ENCODE assay signal across 15 cellular contexts in genomic region chr10:70432101-70432500, GRCh38. TPM values are rescaled to one million over a fixed set of nuclear protein-coding genes. Genes with fewer than 3 reads are reported as not detected.
DNase-seq lines count a peak whose midpoint lies in the region; ATAC-seq, FAIRE-seq and TF ChIP-seq lines count a peak whose summit lies in the region.
"Had no signal": no experiment of that assay in that cellular context is flagged by ENCODE, and none has a peak within 500 bp of the region (broad histone marks: within the 10 kb centered on the region; RNA-seq: fewer than 3 reads in every experiment).

No MANE protein-coding gene starts in this region.

- H3K9me3 ChIP-seq in WERI-Rb-1 (ENCODE audit: severe bottlenecking), result no peaks in the 10 kb centered on the region
- H3K9me3 ChIP-seq: adrenal gland had no signal

- H3K27me3 Mint-ChIP-seq in HFFc6 (ENCODE audit: insufficient read depth), result no peaks in the 10 kb centered on the region; the same call in none of the 2 replicates

- H3K4me1 Mint-ChIP-seq in HFFc6 (ENCODE audit: low read depth), result peaks cover 11% of the 10 kb centered on the region

- H3K4me3 ChIP-seq in WERI-Rb-1 (ENCODE audit: low read depth, low read length) (no peak overlapping the region), retinal pigment epithelial cell (ENCODE audit: low read length) (no peak overlapping the region)
- H3K4me3 ChIP-seq: adrenal gland had no signal

- intact Hi-C loops in left cardiac atrium (cut with DNase I), result no loop called here

- no peak overlapping the region for H3K4me3 Mint-ChIP-seq in HFFc6

- ATAC-seq in left cardiac atrium (peak; percentile 25 to 60), GM21825 (IDR thresholded peaks at IDR 0.05; ENCODE audit: unreplicated experiment) (no peak)

- TF ChIP-seq CTCF in WERI-Rb-1 (IDR thresholded peaks at IDR 0.05; ENCODE audit: low read depth, low read length) (no peak), retinal pigment epithelial cell (conservative IDR thresholded peaks at IDR 0.05; ENCODE audit: low read depth, low read length) (no peak), HFFc6 (IDR thresholded peaks at IDR 0.05) (no peak), D721Med (IDR thresholded peaks at IDR 0.05; ENCODE audit: insufficient read depth, missing control alignments) (no peak)

- H3K9me3 Mint-ChIP-seq in HFFc6, result no peaks in the 10 kb centered on the region

- H3K27ac Mint-ChIP-seq in HFFc6, result no peak overlapping the region; the same call in 1 of the 2 replicates

- H3K27ac ChIP-seq in WERI-Rb-1, result peak overlapping the region; percentile 82

- peaks cover 5% of the 10 kb centered on the region; the same call in 1 of the 2 replicates for H3K36me3 Mint-ChIP-seq in HFFc6 (ENCODE audit: low read depth)

- DNase-seq in COLO829 (ENCODE audit: low spot score) (peak; percentile 79), WERI-Rb-1 (peak; percentile 38), left cardiac atrium (peak; percentile 51), retinal pigment epithelial cell (ENCODE audit: low read depth) (peak; percentile 46), HFFc6 (no peak), D721Med (ENCODE audit: insufficient read length, low spot score) (no peak), mucosa of gallbladder (ENCODE audit: low spot score) (no peak)
- DNase-seq: activated CD4-positive, alpha-beta T cell treated with anti-CD3 and anti-CD28 coated beads for 48 hours; adrenal gland; DMS 273 treated with DMSO at 0.1 percent for 48 hours; erythroblast; kidney; NCI-H2081 had no signal

- H3K27me3 ChIP-seq in WERI-Rb-1 (ENCODE audit: insufficient read depth, low read depth, severe bottlenecking), result no peaks in the 10 kb centered on the region
- H3K27me3 ChIP-seq: adrenal gland had no signal

- FAIRE-seq in D721Med (lab: Jason Lieb, UNC), result no peak
- FAIRE-seq: kidney had no signal

- H3K36me3 ChIP-seq in WERI-Rb-1, result peaks cover 28% of the 10 kb centered on the region

RNA-seq across cellular contexts. Expression of gene NODAL, which starts 9.4 kb away (rescaled TPM):
- total RNA-seq in left cardiac atrium, result not detected
- not detected for total RNA-seq in HFFc6 (2021; fragmentation: NEBNext Ultra II Directional; extraction: Animal tissue kit (Norgen Biotek cat#: 25700))
- 0.12 TPM for total RNA-seq in mucosa of gallbladder
- total RNA-seq: adrenal gland, kidney, renal cortical epithelial cell had no signal

RNA-seq across cellular contexts. Expression of gene EIF4EBP2, which starts 28.2 kb away (rescaled TPM):
- total RNA-seq in left cardiac atrium, result 100 to 1,000 TPM in 1 of 2 donors, 10 to 100 TPM in 1; 82.9 to 101 TPM
- 10 to 100 TPM; 32.7 to 51.0 (median 40.3) TPM for total RNA-seq in HFFc6 (2021; fragmentation: NEBNext Ultra II Directional; extraction: Animal tissue kit (Norgen Biotek cat#: 25700))
- 88.2 TPM for total RNA-seq in mucosa of gallbladder

RNA-seq across cellular contexts. Expression of gene PALD1, which starts 46.5 kb away (rescaled TPM):
- total RNA-seq in left cardiac atrium (1 to 10 TPM; 4.4 to 8.3 TPM), mucosa of gallbladder (15.5 TPM)
- not detected for total RNA-seq in HFFc6 (2021; fragmentation: NEBNext Ultra II Directional; extraction: Animal tissue kit (Norgen Biotek cat#: 25700))

RNA-seq across cellular contexts. Expression of gene LRRC20, which starts 49.7 kb away (rescaled TPM):
- total RNA-seq in left cardiac atrium (10 to 100 TPM; 17.6 to 43.3 TPM), mucosa of gallbladder (11.4 TPM)
- 1 to 10 TPM; 1.2 to 2.4 (median 1.8) TPM for total RNA-seq in HFFc6 (2021; fragmentation: NEBNext Ultra II Directional; extraction: Animal tissue kit (Norgen Biotek cat#: 25700))

Comparison
In these comparisons a context has a peak if more than half of its experiments do, and no peak if none do; other contexts are left out.
1. DNase-seq: peak in COLO829 (single experiment), WERI-Rb-1 (single experiment), left cardiac atrium (single experiment) and retinal pigment epithelial cell (single experiment); none in HFFc6 (single experiment), D721Med (single experiment) and mucosa of gallbladder (single experiment).
2. RNA of gene PALD1, which starts 46.5 kb away (total RNA-seq): 15.5 TPM in mucosa of gallbladder (single experiment) and 4.4 to 8.3 TPM in left cardiac atrium; not detected in HFFc6; every median in the first group is over 4 times any median in the second.